8 cellular contexts compared by ENCODE assay signal in the genomic region with DNA sequence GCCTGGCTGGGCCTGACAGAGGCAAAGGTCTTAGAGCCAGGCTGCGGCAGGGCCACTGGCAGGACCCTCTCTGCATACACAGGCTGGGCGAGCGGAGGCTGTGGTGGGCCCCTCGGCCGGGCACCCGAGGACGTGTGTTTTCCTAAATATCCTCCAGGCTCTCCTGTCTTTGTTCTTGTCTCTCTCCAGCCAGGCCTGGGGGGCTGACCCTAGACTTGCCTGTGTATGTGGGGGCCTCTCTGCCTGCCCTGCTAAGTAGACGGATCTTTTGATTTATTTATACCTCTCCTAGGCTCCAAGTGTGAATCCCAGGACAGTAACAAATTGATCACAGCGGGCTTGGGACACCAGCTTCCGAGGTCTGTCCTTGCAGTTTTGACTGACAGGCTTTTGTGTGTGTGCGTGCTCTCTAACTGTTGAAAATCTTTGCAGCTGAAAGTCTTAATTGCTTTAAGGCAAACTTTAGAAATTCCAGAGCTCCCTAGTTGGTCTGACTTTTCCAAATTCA. TPM values are rescaled to one million over a fixed set of nuclear protein-coding genes. Genes with fewer than 3 reads are reported as not detected.
DNase-seq lines count a peak whose midpoint lies in the region; ATAC-seq, FAIRE-seq and TF ChIP-seq lines count a peak whose summit lies in the region.

No MANE protein-coding gene starts in this region.

- FAIRE-seq in pancreas (lab: Jason Lieb, UNC), result no peak

- peak overlapping the region; percentile 97 for H3K4me3 ChIP-seq in GM12864 (ENCODE audit: low read depth, low read length)
- peak overlapping the region; percentile 96 for H3K4me3 ChIP-seq in SK-N-MC
- peak overlapping the region; percentile 83 for H3K4me3 ChIP-seq in fibroblast of mammary gland (ENCODE audit: control insufficient read depth, low read depth, low read length)
- peak overlapping the region; percentile 68 to 85 (median 72) for H3K4me3 ChIP-seq in pancreas

- ATAC-seq in pancreas (peak; percentile 39 to 59 (median 50)), GM21423 (IDR thresholded peaks at IDR 0.05; ENCODE audit: unreplicated experiment) (no peak)

- H3K9me3 ChIP-seq in SK-N-MC (ENCODE audit: low read depth, low read length), result no peaks in the 10 kb centered on the region
- no peaks in the 10 kb centered on the region for H3K9me3 ChIP-seq in pancreas

- TF ChIP-seq CTCF in GM12864 (IDR thresholded peaks at IDR 0.05; ENCODE audit: low read depth, low read length, missing control alignments) (no peak), fibroblast of mammary gland (conservative IDR thresholded peaks at IDR 0.05; ENCODE audit: control insufficient read depth, insufficient read depth, low read depth, low read length) (no peak), pancreas (IDR thresholded peaks at IDR 0.05) (no peak)

- peaks cover 20 to 38% (median 37%) of the 10 kb centered on the region in 3 donors for H3K4me1 ChIP-seq in pancreas

- WGBS in pancreas, 2 donors, result 5 to 22% methylated on average over 11 of the region's 11 CpGs

- DNase-seq in GM12864 (ENCODE audit: low read depth) (no peak), SK-N-MC (ENCODE audit: low read depth, low spot score) (no peak), fibroblast of mammary gland (ENCODE audit: low read depth) (no peak), pancreas (peak in 2 of 6 donors; percentile 74 to 79), GDM1 (lab: John Stamatoyannopoulos, UW) (no peak), NCI-H1930 (lab: John Stamatoyannopoulos, UW) (no peak)
- DNase-seq in activated CD4-positive, alpha-beta T cell treated with anti-CD3 and anti-CD28 coated beads for 4 hours, result no peak

- no peaks in the 10 kb centered on the region for H3K27me3 ChIP-seq in pancreas

- no peaks in the 10 kb centered on the region for H3K36me3 ChIP-seq in SK-N-MC (ENCODE audit: insufficient read depth, low read length)
- H3K36me3 ChIP-seq in pancreas, result no peaks in the 10 kb centered on the region

- intact Hi-C loops in pancreas (cut with DNase I), result no loop called here

- peak overlapping the region; percentile 69 for H3K9ac ChIP-seq in SK-N-MC (ENCODE audit: insufficient read length)

- H3K27ac ChIP-seq in SK-N-MC (peak overlapping the region; percentile 78), pancreas (peak overlapping the region; percentile 84 to 97 (median 88))

RNA-seq across cellular contexts. Expression of a gene that starts 1.1 kb away (rescaled TPM):
- total RNA-seq in pancreas, result 10 to 100 TPM; 25.1 to 67.0 (median 34.2) TPM
- 10 to 100 TPM in 1 of 2 donors, 1 to 10 TPM in 1; 7.8 to 12.5 TPM for polyA plus RNA-seq in pancreas
